In the genomic region with DNA sequence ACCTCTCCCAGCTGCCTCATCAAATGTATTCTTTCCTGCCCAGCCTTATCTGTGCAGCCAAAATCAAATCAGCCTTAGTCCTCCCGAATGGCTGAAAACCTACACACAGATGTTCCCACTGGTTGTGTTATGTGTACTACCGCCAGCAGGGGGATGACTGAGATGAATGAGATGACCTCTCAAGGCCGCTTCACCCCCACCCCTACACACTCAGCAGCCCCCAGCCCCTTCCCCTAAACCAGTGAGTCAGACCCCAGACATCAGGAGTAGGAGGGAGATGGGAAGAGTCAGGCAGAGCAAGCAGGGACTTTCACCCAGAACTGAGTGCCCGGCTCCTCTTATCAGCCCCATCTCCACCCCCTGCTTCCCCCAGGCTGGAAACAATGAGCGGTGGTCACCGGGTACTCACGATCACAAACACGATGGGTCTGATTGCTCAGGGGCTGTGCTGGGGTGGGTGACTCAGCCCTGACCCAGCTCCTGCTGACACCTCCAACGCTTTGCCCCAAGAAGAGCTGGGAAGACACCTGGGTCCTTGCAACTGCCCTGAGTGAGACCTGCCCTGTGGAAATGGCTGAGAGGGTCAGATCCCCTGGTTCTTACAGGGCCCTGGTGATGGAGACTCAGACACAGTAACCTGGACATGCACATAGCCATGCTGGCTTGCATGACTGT, we compare ENCODE assay signal across 8 cellular contexts. TPM values are rescaled to one million over a fixed set of nuclear protein-coding genes. Genes with fewer than 3 reads are reported as not detected.
A peak's percentile ranks its signal among the peaks of the same experiment; 100 is the strongest.
DNase-seq lines count a peak whose midpoint lies in the region; ATAC-seq, FAIRE-seq and TF ChIP-seq lines count a peak whose summit lies in the region.

No MANE protein-coding gene starts in this region.

- POLR2A ChIA-PET in A549 (lab: Yijun Ruan, JAX) = no interaction called here
- POLR2A ChIA-PET in HEK293 (lab: Yijun Ruan, JAX) = no interaction called here

- no peaks in the 10 kb centered on the region for H3K9me3 Mint-ChIP-seq in endothelial cell (ENCODE audit: unreplicated experiment)

- CTCF ChIA-PET in A549 (lab: Yijun Ruan, JAX) = interaction anchor here (0.7 to 6.1 kb wide), 23 partner anchors 9 to 407 kb away, joined by 3 to 31 read pairs (median 5); partner anchors contain the start of genes SLC29A3 and VSIR
- CTCF ChIA-PET in HEK293 (lab: Yijun Ruan, JAX) = interaction anchor here (0.6 to 2.2 kb wide), 11 partner anchors 9 to 171 kb away, joined by 3 to 8 read pairs (median 3); partner anchors contain the start of gene VSIR

- WGBS in A549 (ENCODE audit: missing lambda C conversion rate) = 41% methylated on average over 9 of the region's 9 CpGs

- TF ChIP-seq EP300 in A549 (IDR thresholded peaks at IDR 0.05) = no peak

- peaks cover 4% of the 10 kb centered on the region for H3K36me3 Mint-ChIP-seq in endothelial cell (ENCODE audit: low read depth, unreplicated experiment)

- 0 out of 3 replicates have a peak overlapping the region, but pooled peaks have one; percentile 18 for H3K4me2 ChIP-seq in A549

- H3K4me1 Mint-ChIP-seq in endothelial cell (ENCODE audit: unreplicated experiment) = peaks cover 23% of the 10 kb centered on the region

- peaks cover 5% of the 10 kb centered on the region for H3K27me3 Mint-ChIP-seq in endothelial cell (ENCODE audit: unreplicated experiment)

- TF ChIP-seq CTCF in A549 (IDR thresholded peaks at IDR 0.05) (peak; percentile 47), HEK293 (tag by site-specific recombination; IDR thresholded peaks at IDR 0.05) (no peak), endothelial cell (IDR thresholded peaks at IDR 0.05; ENCODE audit: unreplicated experiment) (peak; percentile 69)

- H3K27ac Mint-ChIP-seq in endothelial cell (ENCODE audit: unreplicated experiment) = no peak overlapping the region

- ATAC-seq in A549 (peak; percentile 58 to 74; a peak in 5 of 6 replicates), HG03460 (IDR thresholded peaks at IDR 0.05; ENCODE audit: unreplicated experiment) (no peak), GM21528 (IDR thresholded peaks at IDR 0.05; ENCODE audit: low FRiP score, unreplicated experiment) (no peak)

- H3K4me3 Mint-ChIP-seq in endothelial cell (ENCODE audit: unreplicated experiment) = no peak overlapping the region

- H3K27ac ChIP-seq in A549 (peak overlapping the region; percentile 31 to 69; a peak in 4 of 6 replicates), HEK293 (ENCODE audit: extremely low read depth, low read depth, low read length) (no peak overlapping the region)

- H3K4me1 ChIP-seq in A549 (peaks cover 33% of the 10 kb centered on the region), HEK293 (ENCODE audit: control insufficient read depth, insufficient read depth, low read length) (no peaks in the 10 kb centered on the region; the same call in 1 of the 2 replicates)

- TF ChIP-seq POLR2A in A549 (IDR thresholded peaks at IDR 0.05; ENCODE audit: low read length) = no peak

- TF ChIP-seq RAD21 in A549 (conservative IDR thresholded peaks at IDR 0.05 in 1 of 2, IDR thresholded peaks at IDR 0.05 in 1 of 2) = peak; percentile 34 to 44; a peak in 3 of 5 replicates

- no peak for FAIRE-seq in A549 (lab: Jason Lieb, UNC)

- no peaks in the 10 kb centered on the region for H3K9me3 ChIP-seq in A549
- H3K9me3 ChIP-seq in HEK293 (ENCODE audit: control insufficient read depth, insufficient read depth, low read depth, low read length) = no peaks in the 10 kb centered on the region

- H3K4me3 ChIP-seq in A549 (no peak overlapping the region), HEK293 (ENCODE audit: low read depth, low read length) (no peak overlapping the region)

- no peaks in the 10 kb centered on the region for H3K36me3 ChIP-seq in HEK293 (ENCODE audit: control insufficient read depth in 2 of 2, insufficient read depth in 1 of 2, low read length in 2 of 2)

- DNase-seq in A549 (ENCODE audit: low read depth in 1 of 2, low spot score in 1 of 2) = peak; percentile 55 to 67
- peak; percentile 63 to 75 for DNase-seq in activated CD4-positive, alpha-beta T cell treated with anti-CD3 and anti-CD28 coated beads for 24 hours (ENCODE audit: low read depth in 2 of 2)
- DNase-seq in endothelial cell (ENCODE audit: low spot score) = peak; percentile 52
- DNase-seq in stimulated activated CD4-positive, alpha-beta T cell treated with anti-CD3 and anti-CD28 coated beads, Interleukin-12 subunit alpha, Interleukin-12 subunit beta, amount 100 ng/mL, for 4 hours = peak; percentile 73
- no peak for DNase-seq in NCI-H446 treated with DMSO at 0.1 percent for 48 hours (lab: John Stamatoyannopoulos, UW)

TF ChIP-seq in A549, 52 proteins besides CTCF, POLR2A, EP300 and RAD21:
- TF ChIP-seq SMC3 (IDR thresholded peaks at IDR 0.05) = peak; percentile 53; the same call in 2 of the 3 replicates
- no peak for TF ChIP-seq PHF8 (IDR thresholded peaks at IDR 0.05; ENCODE audit: borderline replicate concordance, low read depth)

TF ChIP-seq in HEK293, 187 proteins besides CTCF, POLR2A, EP300 and RAD21:
- TF ChIP-seq ZFHX2 (tag by site-specific recombination; conservative IDR thresholded peaks at IDR 0.05) = peak; percentile 88
- no peak for TF ChIP-seq ZNF623 (tag by site-specific recombination; IDR thresholded peaks at IDR 0.05)
- peak; percentile 91 for TF ChIP-seq EGR2 (tag by site-specific recombination; IDR thresholded peaks at IDR 0.05; ENCODE audit: low read depth)
- TF ChIP-seq ZIC2 (tag by site-specific recombination; IDR thresholded peaks at IDR 0.05) = peak; percentile 45; the same call in 1 of the 2 replicates

RNA-seq across cellular contexts. Expression of gene C10orf105, which starts 6.6 kb away (rescaled TPM):
- polyA plus RNA-seq in A549 (2011; rRNA removed) (not detected in 2 replicates), A549 (2017; fragmentation: RNase III; extraction: RNeasy Plus Mini Kit Qiagen cat#74134 plus additional on column Dnase treatment) (not detected in 3 replicates)
- polyA plus RNA-seq in A549 (2012; cell fraction: cytosol; rRNA removed) = not detected in 2 replicates
- polyA plus RNA-seq in A549 (2012; cell fraction: nucleus; rRNA removed) = not detected in 2 replicates
- not detected in 2 replicates for polyA minus RNA-seq in A549 (2011; rRNA and poly(A)+ RNA removed)
- 0.15 TPM for total RNA-seq in endothelial cell (ENCODE audit: unreplicated experiment)

RNA-seq across cellular contexts. Expression of gene VSIR, which starts 47.2 kb away (rescaled TPM):
- polyA plus RNA-seq in A549 (2011; rRNA removed) (18.5 and 23.5 TPM in 2 replicates), A549 (2017; fragmentation: RNase III; extraction: RNeasy Plus Mini Kit Qiagen cat#74134 plus additional on column Dnase treatment) (15.5 to 19.3 TPM (median 19.1 TPM) in 3 replicates)
- polyA plus RNA-seq in A549 (2012; cell fraction: cytosol; rRNA removed) = 22.2 and 38.1 TPM in 2 replicates
- 49.7 and 59.1 TPM in 2 replicates for polyA plus RNA-seq in A549 (2012; cell fraction: nucleus; rRNA removed)
- 17.6 and 24.3 TPM in 2 replicates for polyA minus RNA-seq in A549 (2011; rRNA and poly(A)+ RNA removed)
- total RNA-seq in endothelial cell (ENCODE audit: unreplicated experiment) = 86.1 TPM

Comparison
In these comparisons a context has a peak if more than half of its experiments do, and no peak if none do; other contexts are left out.
1. ATAC-seq: peak in A549 (2 of 2); none in HG03460 (single experiment) and GM21528 (single experiment).
2. Of the 5 proteins assayed by ChIP-seq in both HEK293 and A549: peak only in HEK293: none; only in A549: CTCF; in both: none; in neither: 4.